ENCODE assay signal across 7 cellular contexts in genomic region chr2:219402665-219403515, GRCh38. TPM values are rescaled to one million over a fixed set of nuclear protein-coding genes. Genes with fewer than 3 reads are reported as not detected.
DNase-seq lines count a peak whose midpoint lies in the region; ATAC-seq and TF ChIP-seq lines count a peak whose summit lies in the region.

No MANE protein-coding gene starts in this region.

- H3K9me3 ChIP-seq in mammary epithelial cell (replicated peaks; ENCODE audit: insufficient read depth, low read length) = no peaks in the 10 kb centered on the region

- H4K20me1 ChIP-seq in mammary epithelial cell (ENCODE audit: insufficient read depth, low read length) = no peaks in the 10 kb centered on the region

- no peaks in the 10 kb centered on the region for H3K4me1 ChIP-seq in mammary epithelial cell (ENCODE audit: insufficient read depth, low read length)

- H2AFZ ChIP-seq in mammary epithelial cell (ENCODE audit: low read depth, low read length) = no peak overlapping the region

- peak; percentile 85 for ATAC-seq in HG02870 (IDR thresholded peaks at IDR 0.05; ENCODE audit: unreplicated experiment)

- H3K4me3 ChIP-seq in GM12875 (ENCODE audit: low read depth, low read length) = no peak overlapping the region
- H3K4me3 ChIP-seq in mammary epithelial cell (replicated peaks in 1 of 3; ENCODE audit: insufficient read depth in 1 of 3, low read depth in 2 of 3, low read length in 3 of 3) = no peak overlapping the region

- H3K79me2 ChIP-seq in mammary epithelial cell (ENCODE audit: insufficient read depth, low read length) = no peaks in the 10 kb centered on the region

- H3K27ac ChIP-seq in mammary epithelial cell (ENCODE audit: insufficient read depth, low read depth, low read length) = no peak overlapping the region

- dilution Hi-C loops in mammary epithelial cell (cut with HindIII; ENCODE audit: low sequenced_read_pairs) = loop anchor here (25.0 kb wide), 1 partner anchor 284 kb away; no protein-coding TSS in a partner anchor

- no peak overlapping the region for H3K4me2 ChIP-seq in mammary epithelial cell (ENCODE audit: insufficient read depth, low read depth, low read length)

- intact Hi-C loops in mammary epithelial cell (cut with micrococcal nuclease) = loop anchor here (1.0 kb wide), 5 partner anchors 27 to 286 kb away; no protein-coding TSS in a partner anchor

- no peaks in the 10 kb centered on the region for H3K27me3 ChIP-seq in mammary epithelial cell (ENCODE audit: insufficient read depth, low read length)

- CTCF ChIA-PET in mammary epithelial cell (lab: Charles Lee; ENCODE audit: low non-redundant PET) = interaction anchor here (0.5 to 2.0 kb wide), 6 partner anchors 10 to 127 kb away, joined by 4 to 45 read pairs (median 8); no protein-coding TSS in a partner anchor

- DNase-seq in NCI-H2171 treated with DMSO at 0.1 percent for 48 hours (lab: John Stamatoyannopoulos, UW) (peak; percentile 83), UCSD-AML1 (lab: John Stamatoyannopoulos, UW; ENCODE audit: unreplicated experiment) (peak; percentile 31), mammary epithelial cell (peak; percentile 58), kidney glomerular epithelial cell (lab: John Stamatoyannopoulos, UW) (peak; percentile 56)
- peak; percentile 22 to 44 (median 32) for DNase-seq in stimulated activated CD4-positive, alpha-beta T cell treated with anti-CD3 and anti-CD28 coated beads, Interleukin-1b, Interleukin-23, amount 100 ng/mL, for 24 hours (ENCODE audit: low read depth in 4 of 4, low spot score in 1 of 4)

- H3K36me3 ChIP-seq in mammary epithelial cell (ENCODE audit: insufficient read depth, low read length) = no peaks in the 10 kb centered on the region

- TF ChIP-seq CTCF in GM12875 (IDR thresholded peaks at IDR 0.05; ENCODE audit: borderline replicate concordance, insufficient read depth, low read depth, low read length) = peak; percentile 93
- TF ChIP-seq CTCF in mammary epithelial cell (conservative IDR thresholded peaks at IDR 0.05 in 1 of 2, IDR thresholded peaks at IDR 0.05 in 1 of 2; ENCODE audit: extremely low read depth in 1 of 2, insufficient read depth in 1 of 2, low read depth in 1 of 2, low read length in 2 of 2) = peak; percentile 93 to 99

- no TSS peak for BruUV-seq in mammary epithelial cell (replicated peaks; lab: Mats Ljungman, UMichigan)

- in situ Hi-C loops in mammary epithelial cell (cut with MboI; ENCODE audit: low sequenced_read_pairs in 2 of 2) = loop anchor here (5.0 to 25.0 kb wide), 2 partner anchors 124 to 259 kb away; no protein-coding TSS in a partner anchor

- H3K9ac ChIP-seq in mammary epithelial cell (ENCODE audit: insufficient read depth, low read length) = no peak overlapping the region

- 24% methylated on average over 14 of the region's 15 CpGs for WGBS in mammary epithelial cell (ENCODE audit: low coverage, missing lambda C conversion rate)

RNA-seq across cellular contexts. Expression of gene DNPEP, which starts 15.2 kb away (rescaled TPM):
- 10 to 100 TPM; 49.5 to 58.5 TPM for total RNA-seq in mammary epithelial cell
- polyA plus RNA-seq in mammary epithelial cell = 56.4 TPM
- 123 TPM for polyA minus RNA-seq in mammary epithelial cell

RNA-seq across cellular contexts. Expression of gene DES, which starts 15.3 kb away (rescaled TPM):
- total RNA-seq in mammary epithelial cell = under 1 TPM in 1 of 2 donors, not detected in 1; 0.33 TPM
- 0.07 TPM for polyA plus RNA-seq in mammary epithelial cell
- polyA minus RNA-seq in mammary epithelial cell = not detected

RNA-seq across cellular contexts. Expression of gene SPEG, which starts 31.8 kb away (rescaled TPM):
- 10 to 100 TPM; 47.2 to 77.6 TPM for total RNA-seq in mammary epithelial cell
- 33.4 TPM for polyA plus RNA-seq in mammary epithelial cell
- polyA minus RNA-seq in mammary epithelial cell = 34.6 TPM

Comparison
In these comparisons a context has a peak if more than half of its experiments do, and no peak if none do; other contexts are left out.
1. DNase-seq: peak in every context shown above with its lines; median percentile 83 in NCI-H2171 treated with DMSO at 0.1 percent for 48 hours; 58 in mammary epithelial cell; 56 in kidney glomerular epithelial cell; 32 in stimulated activated CD4-positive, alpha-beta T cell treated with anti-CD3 and anti-CD28 coated beads, Interleukin-1b, Interleukin-23, amount 100 ng/mL, for 24 hours; 31 in UCSD-AML1.